In genomic region chr6:168228676-168229367, GRCh38 we compare ENCODE assay signal across 37 cellular contexts.
"Had no signal": no experiment of that assay in that cellular context is flagged by ENCODE, and none has a peak within 500 bp of the region (broad histone marks: within the 10 kb centered on the region; RNA-seq: fewer than 3 reads in every experiment).

No MANE protein-coding gene starts in this region.

- FAIRE-seq: astrocyte, TTC549 had no signal

- H3K4me1 ChIP-seq: adrenal gland, body of pancreas had no signal

- H3K4me3 ChIP-seq: adrenal gland, body of pancreas, breast epithelium had no signal

- H3K27ac ChIP-seq: adrenal gland, body of pancreas, brain microvascular endothelial cell, breast epithelium, VCaP had no signal

- H3K4me1 Mint-ChIP-seq: activated B cell treated with CpG ODN at 0.5 μM for 24 hours; activated CD4-positive, alpha-beta T cell treated with anti-CD3 and anti-CD28 coated beads, Interleukin-2, amount 10 ng/mL, durations not matched to agents 24 days and 14 days; activated naive CD8-positive, alpha-beta T cell treated with anti-CD3 and anti-CD28 coated beads for 36 hours; activated T-helper 17 cell treated with anti-CD3 and anti-CD28 coated beads, Interleukin-2, amount 50 U/mL, for 72 hours had no signal

- H3K27me3 ChIP-seq: body of pancreas, brain microvascular endothelial cell, breast epithelium had no signal

- H3K36me3 ChIP-seq: adrenal gland, brain microvascular endothelial cell, breast epithelium had no signal

- ATAC-seq: activated CD8-positive, alpha-beta T cell treated with anti-CD3 and anti-CD28 coated beads for 36 hours; activated naive CD4-positive, alpha-beta T cell treated with anti-CD3 and anti-CD28 coated beads, Interleukin-2, amount 50 U/mL, for 72 hours; activated T-cell treated with anti-CD3 and anti-CD28 coated beads, Interleukin-2, amount 50 U/mL, for 4 hours; activated T-cell treated with anti-CD3 and anti-CD28 coated beads, Interleukin-2, amount 50 U/mL, for 72 hours; activated T-helper 17 cell treated with anti-CD3 and anti-CD28 coated beads, Interleukin-2, amount 50 U/mL, for 72 hours; body of pancreas had no signal

- H3K9me3 ChIP-seq: adrenal gland, body of pancreas, breast epithelium had no signal

- DNase-seq: activated B cell treated with CpG ODN at 0.5 μM for 24 hours; activated CD4-positive, alpha-beta memory T cell treated with anti-CD3 and anti-CD28 coated beads for 36 hours; activated CD4-positive, alpha-beta T cell treated with anti-CD3 and anti-CD28 coated beads for 4 hours; activated CD4-positive, alpha-beta T cell treated with anti-CD3 and anti-CD28 coated beads, Interleukin-2, amount 10 ng/mL, durations not matched to agents 24 days and 14 days; activated CD4-positive, alpha-beta T cell treated with anti-CD3 and anti-CD28 coated beads, Interleukin-2, amount 50 U/mL, for 1 hour; activated CD4-positive, alpha-beta T cell treated with anti-CD3 and anti-CD28 coated beads, Interleukin-2, amount 50 U/mL, for 4 hours; activated CD4-positive, CD25-positive, alpha-beta regulatory T cell treated with anti-CD3 and anti-CD28 coated beads, Interleukin-2, amount 50 U/mL, for 72 hours; activated CD8-positive, alpha-beta memory T cell treated with anti-CD3 and anti-CD28 coated beads, Interleukin-2, amount 50 U/mL, for 4 hours; activated CD8-positive, alpha-beta T cell treated with anti-CD3 and anti-CD28 coated beads for 36 hours; activated effector memory CD4-positive, alpha-beta T cell treated with anti-CD3 and anti-CD28 coated beads, Interleukin-2, amount 50 U/mL, for 16 hours; activated gamma-delta T cell treated with Interleukin-2 at 50 U/mL for 16 hours; activated naive CD4-positive, alpha-beta T cell; activated naive CD4-positive, alpha-beta T cell treated with anti-CD3 and anti-CD28 coated beads for 36 hours; activated naive CD4-positive, alpha-beta T cell treated with anti-CD3 and anti-CD28 coated beads, Interleukin-2, amount 50 U/mL, for 16 hours; activated naive CD8-positive, alpha-beta T cell treated with anti-CD3 and anti-CD28 coated beads for 36 hours; activated T-cell treated with anti-CD3 and anti-CD28 coated beads for 4 hours; activated T-cell treated with anti-CD3 and anti-CD28 coated beads, Interleukin-2, amount 50 U/mL, for 1 hour; activated T-cell treated with anti-CD3 and anti-CD28 coated beads, Interleukin-2, amount 50 U/mL, for 4 hours; activated T-cell treated with anti-CD3 and anti-CD28 coated beads, Interleukin-2, amount 50 U/mL, for 72 hours; adrenal gland; anterior cingulate cortex; body of pancreas; brain microvascular endothelial cell; central memory CD4-positive, alpha-beta T cell; SW 1271; T-helper 1 cell; T-helper 2 cell; T-helper 9 cell had no signal

- H3K9me3 Mint-ChIP-seq: activated CD4-positive, alpha-beta memory T cell treated with anti-CD3 and anti-CD28 coated beads for 36 hours; activated CD4-positive, alpha-beta T cell treated with anti-CD3 and anti-CD28 coated beads, Interleukin-2, amount 10 ng/mL, durations not matched to agents 24 days and 14 days; activated CD8-positive, alpha-beta T cell treated with anti-CD3 and anti-CD28 coated beads for 36 hours; activated naive CD4-positive, alpha-beta T cell treated with anti-CD3 and anti-CD28 coated beads for 36 hours; activated naive CD4-positive, alpha-beta T cell treated with anti-CD3 and anti-CD28 coated beads, Interleukin-2, amount 50 U/mL, for 72 hours; activated naive CD8-positive, alpha-beta T cell treated with anti-CD3 and anti-CD28 coated beads for 36 hours; activated T-cell treated with anti-CD3 and anti-CD28 coated beads, Interleukin-2, amount 50 U/mL, for 4 hours; activated T-cell treated with anti-CD3 and anti-CD28 coated beads, Interleukin-2, amount 50 U/mL, for 72 hours; activated T-helper 1 cell treated with anti-CD3 and anti-CD28 coated beads, Interleukin-12 subunit alpha, Interleukin-12 subunit beta, Interleukin-2, Interleukin-4 antibody, amounts not matched to agents 30 ng/mL and 10 ng/mL and 1 ng/mL, durations not matched to agents 14 hours and 24 hours and 36 hours; activated T-helper 17 cell treated with anti-CD3 and anti-CD28 coated beads, Interleukin-2, amount 50 U/mL, for 72 hours; T-helper 1 cell treated with Interleukin-12 subunit alpha and Interleukin-12 subunit beta and Interleukin-4 antibody, amounts not matched to agents 30 μg/mL and 1 μg/mL, for 36 hours; T-helper 2 cell treated with Interferon-gamma antibody and Interleukin-4, amounts not matched to agents 5 μg/mL and 100 μg/mL, for 36 hours had no signal

- H3K27me3 Mint-ChIP-seq: activated B cell treated with CpG ODN at 0.5 μM for 24 hours had no signal

- H3K36me3 Mint-ChIP-seq: activated CD4-positive, alpha-beta memory T cell treated with anti-CD3 and anti-CD28 coated beads for 36 hours; activated naive CD4-positive, alpha-beta T cell treated with anti-CD3 and anti-CD28 coated beads, Interleukin-2, amount 50 U/mL, for 72 hours; activated naive CD8-positive, alpha-beta T cell treated with anti-CD3 and anti-CD28 coated beads for 36 hours had no signal

- H3K4me3 Mint-ChIP-seq: activated B cell treated with CpG ODN at 0.5 μM for 24 hours; activated CD4-positive, alpha-beta memory T cell treated with anti-CD3 and anti-CD28 coated beads for 36 hours; activated CD4-positive, alpha-beta T cell treated with anti-CD3 and anti-CD28 coated beads, Interleukin-2, amount 10 ng/mL, durations not matched to agents 24 days and 14 days; activated CD8-positive, alpha-beta T cell treated with anti-CD3 and anti-CD28 coated beads for 36 hours; activated naive CD4-positive, alpha-beta T cell treated with anti-CD3 and anti-CD28 coated beads for 36 hours; activated naive CD8-positive, alpha-beta T cell treated with anti-CD3 and anti-CD28 coated beads for 36 hours; activated T-cell treated with anti-CD3 and anti-CD28 coated beads, Interleukin-2, amount 50 U/mL, for 4 hours; activated T-cell treated with anti-CD3 and anti-CD28 coated beads, Interleukin-2, amount 50 U/mL, for 72 hours; activated T-helper 1 cell treated with anti-CD3 and anti-CD28 coated beads, Interleukin-12 subunit alpha, Interleukin-12 subunit beta, Interleukin-2, Interleukin-4 antibody, amounts not matched to agents 30 ng/mL and 10 ng/mL and 1 ng/mL, durations not matched to agents 14 hours and 24 hours and 36 hours; activated T-helper 17 cell treated with anti-CD3 and anti-CD28 coated beads, Interleukin-2, amount 50 U/mL, for 72 hours; T-helper 1 cell treated with Interleukin-12 subunit alpha and Interleukin-12 subunit beta and Interleukin-4 antibody, amounts not matched to agents 30 μg/mL and 1 μg/mL, for 36 hours; T-helper 2 cell treated with Interferon-gamma antibody and Interleukin-4, amounts not matched to agents 5 μg/mL and 100 μg/mL, for 36 hours had no signal

- H3K27ac Mint-ChIP-seq: activated B cell treated with CpG ODN at 0.5 μM for 24 hours; activated CD4-positive, alpha-beta memory T cell treated with anti-CD3 and anti-CD28 coated beads for 36 hours; activated CD4-positive, alpha-beta T cell treated with anti-CD3 and anti-CD28 coated beads, Interleukin-2, amount 10 ng/mL, durations not matched to agents 24 days and 14 days; activated CD8-positive, alpha-beta T cell treated with anti-CD3 and anti-CD28 coated beads for 36 hours; activated naive CD4-positive, alpha-beta T cell treated with anti-CD3 and anti-CD28 coated beads for 36 hours; activated naive CD4-positive, alpha-beta T cell treated with anti-CD3 and anti-CD28 coated beads, Interleukin-2, amount 50 U/mL, for 72 hours; activated naive CD8-positive, alpha-beta T cell treated with anti-CD3 and anti-CD28 coated beads for 36 hours; activated T-cell treated with anti-CD3 and anti-CD28 coated beads, Interleukin-2, amount 50 U/mL, for 72 hours; activated T-helper 1 cell treated with anti-CD3 and anti-CD28 coated beads, Interleukin-12 subunit alpha, Interleukin-12 subunit beta, Interleukin-2, Interleukin-4 antibody, amounts not matched to agents 30 ng/mL and 10 ng/mL and 1 ng/mL, durations not matched to agents 14 hours and 24 hours and 36 hours; activated T-helper 17 cell treated with anti-CD3 and anti-CD28 coated beads, Interleukin-2, amount 50 U/mL, for 72 hours; T-helper 1 cell treated with Interleukin-12 subunit alpha and Interleukin-12 subunit beta and Interleukin-4 antibody, amounts not matched to agents 30 μg/mL and 1 μg/mL, for 36 hours; T-helper 2 cell treated with Interferon-gamma antibody and Interleukin-4, amounts not matched to agents 5 μg/mL and 100 μg/mL, for 36 hours had no signal
